Comparison of ENCODE assay signal across 1 cellular context in genomic region chr17:82269882-82270500, GRCh38.
TF ChIP-seq lines count a peak whose summit lies in the region.

No MANE protein-coding gene starts in this region.

TF ChIP-seq in HEK293, 187 proteins besides CTCF, POLR2A, EP300 and RAD21 (continued from another document):
- TF ChIP-seq PBX3 (CRISPR knock-in tag; IDR thresholded peaks at IDR 0.05) (no peak), SCRT2 (tag by site-specific recombination; IDR thresholded peaks at IDR 0.05) (peak; percentile 62; the same call in 1 of the 2 replicates), ZNF24 (tag by site-specific recombination; IDR thresholded peaks at IDR 0.05) (no peak), ZNF654 (tag by site-specific recombination; IDR thresholded peaks at IDR 0.05; ENCODE audit: low read depth) (no peak)
